ENCODE assay signal across 22 cellular contexts in genomic region chr11:14059491-14059890, GRCh38.
DNase-seq lines count a peak whose midpoint lies in the region; ATAC-seq and TF ChIP-seq lines count a peak whose summit lies in the region.
"Had no signal": no experiment of that assay in that cellular context is flagged by ENCODE, and none has a peak within 500 bp of the region (broad histone marks: within the 10 kb centered on the region; RNA-seq: fewer than 3 reads in every experiment).

No MANE protein-coding gene starts in this region.

- H3K4me1 ChIP-seq in PC-3 (ENCODE audit: insufficient read depth, low read length), result no peaks in the 10 kb centered on the region
- H3K4me1 ChIP-seq: thyroid gland had no signal

- POLR2A ChIA-PET in PC-3 (lab: Charles Lee; ENCODE audit: unreplicated experiment), result no interaction called here

- H3K4me3 ChIP-seq in PC-3 (ENCODE audit: low read length) (no peak overlapping the region), fibroblast of mammary gland (ENCODE audit: control insufficient read depth, low read depth, low read length) (no peak overlapping the region)
- H3K4me3 ChIP-seq: coronary artery, smooth muscle cell, thyroid gland had no signal

- intact Hi-C loops in PC-3 (cut with micrococcal nuclease), result no loop called here

- H3F3A ChIP-seq in PC-3 (ENCODE audit: low read length, unreplicated experiment), result no peaks in the 10 kb centered on the region

- no peak overlapping the region for H3K9ac ChIP-seq in PC-3 (ENCODE audit: low read length)

- ATAC-seq in PC-3 (no peak), GM21723 (IDR thresholded peaks at IDR 0.05; ENCODE audit: unreplicated experiment) (no peak), HG03442 (IDR thresholded peaks at IDR 0.05; ENCODE audit: unreplicated experiment) (no peak), HG03196 (IDR thresholded peaks at IDR 0.05; ENCODE audit: unreplicated experiment) (no peak)
- ATAC-seq: esophagus mucosa; stimulated activated naive CD8-positive, alpha-beta T cell treated with anti-CD3 and anti-CD28 coated beads, Interleukin-15, amount 100 ng/mL, for 72 hours had no signal

- H4K20me1 ChIP-seq in PC-3 (ENCODE audit: low read length), result no peaks in the 10 kb centered on the region

- CTCF ChIA-PET in PC-3 (lab: Charles Lee), result no interaction called here

- H3K9me3 ChIP-seq in PC-3 (ENCODE audit: low read length), result no peaks in the 10 kb centered on the region
- H3K9me3 ChIP-seq: thyroid gland had no signal

- no peaks in the 10 kb centered on the region for H3K36me3 ChIP-seq in PC-3 (ENCODE audit: low read depth, low read length)
- H3K36me3 ChIP-seq: thyroid gland had no signal

- in situ Hi-C loops in G401 (cut with HindIII; ENCODE audit: low sequenced_read_pairs), result no loop called here

- no TSS peak for BruUV-seq in PC-3 (replicated peaks; lab: Mats Ljungman, UMichigan)

- H3K9me2 ChIP-seq in PC-3 (replicated peaks; ENCODE audit: low read length), result no peaks in the 10 kb centered on the region

- H2AFZ ChIP-seq in PC-3 (ENCODE audit: low read length), result no peak overlapping the region

- TF ChIP-seq CTCF in PC-3 (conservative IDR thresholded peaks at IDR 0.05; ENCODE audit: low read depth, low read length), result no peak
- no peak for TF ChIP-seq CTCF in fibroblast of mammary gland (conservative IDR thresholded peaks at IDR 0.05; ENCODE audit: control insufficient read depth, insufficient read depth, low read depth, low read length)

- no peak overlapping the region for H3K4me2 ChIP-seq in PC-3 (ENCODE audit: low read length)
- H3K4me2 ChIP-seq: smooth muscle cell had no signal

- no peaks in the 10 kb centered on the region for H3K79me2 ChIP-seq in PC-3 (ENCODE audit: low read length)

- DNase-seq in G401 (ENCODE audit: low spot score) (peak; percentile 61), PC-3 (peak; percentile 30), fibroblast of mammary gland (ENCODE audit: low read depth) (peak; percentile 54), middle frontal gyrus (ENCODE audit: extremely low spot score, low spot score) (peak; percentile 37), SK-N-DZ (ENCODE audit: low spot score) (no peak)
- DNase-seq: activated CD4-positive, alpha-beta T cell treated with anti-CD3 and anti-CD28 coated beads, Interleukin-2, amount 50 U/mL, for 48 hours; CD4-positive, CD25-positive, alpha-beta regulatory T cell; H9; NCI-H1417 treated with DMSO at 0.1 percent for 48 hours; NCI-H510A; nephron progenitor cell; SIG-M5; stimulated activated CD4-positive, alpha-beta T cell treated with anti-CD3 and anti-CD28 coated beads, Interleukin-1b, Interleukin-23, amount 100 ng/mL, for 48 hours; stimulated activated CD8-positive, alpha-beta memory T cell treated with anti-CD3 and anti-CD28 coated beads, Interleukin-4, amount 100 ng/mL, for 48 hours; stimulated activated naive CD8-positive, alpha-beta T cell treated with anti-CD3 and anti-CD28 coated beads, Interleukin-15, amount 100 ng/mL, for 72 hours; thyroid gland had no signal

- H3K27me3 ChIP-seq in PC-3 (ENCODE audit: low read length), result peaks cover 26% of the 10 kb centered on the region
- H3K27me3 ChIP-seq: thyroid gland had no signal

- H3K27ac ChIP-seq in PC-3 (ENCODE audit: low read length), result no peak overlapping the region
- H3K27ac ChIP-seq: coronary artery, thyroid gland had no signal
